In the genomic region with DNA sequence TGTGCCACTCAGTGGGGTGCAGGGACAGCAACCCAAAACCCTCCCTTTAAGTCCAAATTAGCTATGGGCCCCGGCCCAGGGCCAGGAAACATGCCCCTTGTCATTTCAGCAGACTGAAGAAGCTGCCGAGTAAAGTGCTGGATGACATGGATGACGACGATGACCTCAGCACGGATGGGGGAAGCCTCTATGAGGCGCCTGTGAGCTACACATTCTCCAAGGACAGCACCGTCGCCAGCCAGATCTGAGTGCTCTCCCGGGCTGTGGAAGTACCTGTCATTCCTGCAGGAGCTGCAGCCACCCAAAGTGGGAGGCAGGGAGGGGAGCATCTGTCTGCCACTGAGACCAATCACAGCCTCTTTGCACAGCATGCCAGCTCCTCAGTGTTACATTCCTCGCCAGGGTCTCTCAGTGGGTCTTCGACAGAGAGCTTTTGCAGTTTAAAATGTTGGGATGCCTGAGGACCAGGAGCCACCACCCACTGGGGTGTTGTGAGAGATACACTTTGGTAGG, we compare ENCODE assay signal across 27 cellular contexts. TPM values are rescaled to one million over a fixed set of nuclear protein-coding genes. Genes with fewer than 3 reads are reported as not detected.
"Had no signal": no experiment of that assay in that cellular context is flagged by ENCODE, and none has a peak within 500 bp of the region (broad histone marks: within the 10 kb centered on the region; RNA-seq: fewer than 3 reads in every experiment).

No MANE protein-coding gene starts in this region.

- H3K9me3 ChIP-seq: gastrocnemius medialis, left ventricle myocardium inferior, lower lobe of right lung, prostate gland, right lobe of liver, thyroid gland, vagina had no signal

- H3K27ac ChIP-seq: dorsolateral prefrontal cortex, epithelial cell of prostate, gastrocnemius medialis, left ventricle myocardium inferior, lower lobe of right lung, vagina had no signal

- H2AFZ ChIP-seq: hepatocyte had no signal

- H3K4me3 ChIP-seq: dorsolateral prefrontal cortex, gastrocnemius medialis, hepatocyte, left ventricle myocardium inferior, lower lobe of right lung, prostate gland, right lobe of liver, thyroid gland, vagina had no signal

- DNase-seq: dorsolateral prefrontal cortex; effector CD4-positive, alpha-beta T cell; foreskin fibroblast; gastrocnemius medialis; head of caudate nucleus; immature natural killer cell; islet precursor cell; kidney glomerular epithelial cell; left colon; left ventricle myocardium inferior; lower lobe of right lung; natural killer cell; right lobe of liver; small intestine; stimulated activated CD4-positive, alpha-beta T cell treated with anti-CD3 and anti-CD28 coated beads, Interleukin-1b, Interleukin-23, amount 100 ng/mL, for 48 hours; stimulated activated CD4-positive, alpha-beta T cell treated with anti-CD3 and anti-CD28 coated beads, Interleukin-4, amount 100 ng/mL, for 1 hour; stimulated activated CD8-positive, alpha-beta memory T cell treated with anti-CD3 and anti-CD28 coated beads, Interleukin-4, amount 100 ng/mL, for 48 hours; stimulated activated naive CD4-positive, alpha-beta T cell; stimulated activated naive CD8-positive, alpha-beta T cell treated with anti-CD3 and anti-CD28 coated beads, Interleukin-15, amount 100 ng/mL, for 72 hours; thyroid gland; trophoblast cell had no signal

- H3K27me3 ChIP-seq: dorsolateral prefrontal cortex, gastrocnemius medialis, hepatocyte, right lobe of liver, thyroid gland, vagina had no signal

- H3K36me3 ChIP-seq: gastrocnemius medialis, left ventricle myocardium inferior, prostate gland had no signal

- H3K4me2 ChIP-seq: hepatocyte had no signal

- ATAC-seq: esophagus mucosa; gastrocnemius medialis; left colon; lower lobe of right lung; natural killer cell; right lobe of liver; stimulated activated naive CD8-positive, alpha-beta T cell treated with anti-CD3 and anti-CD28 coated beads, Interleukin-15, amount 100 ng/mL, for 72 hours had no signal

RNA-seq across cellular contexts. Expression of a gene that starts 44.4 kb away (rescaled TPM):
- total RNA-seq: natural killer cell had no signal
- polyA plus RNA-seq: neural cell had no signal
